ENCODE assay signal across 23 cellular contexts in the genomic region with DNA sequence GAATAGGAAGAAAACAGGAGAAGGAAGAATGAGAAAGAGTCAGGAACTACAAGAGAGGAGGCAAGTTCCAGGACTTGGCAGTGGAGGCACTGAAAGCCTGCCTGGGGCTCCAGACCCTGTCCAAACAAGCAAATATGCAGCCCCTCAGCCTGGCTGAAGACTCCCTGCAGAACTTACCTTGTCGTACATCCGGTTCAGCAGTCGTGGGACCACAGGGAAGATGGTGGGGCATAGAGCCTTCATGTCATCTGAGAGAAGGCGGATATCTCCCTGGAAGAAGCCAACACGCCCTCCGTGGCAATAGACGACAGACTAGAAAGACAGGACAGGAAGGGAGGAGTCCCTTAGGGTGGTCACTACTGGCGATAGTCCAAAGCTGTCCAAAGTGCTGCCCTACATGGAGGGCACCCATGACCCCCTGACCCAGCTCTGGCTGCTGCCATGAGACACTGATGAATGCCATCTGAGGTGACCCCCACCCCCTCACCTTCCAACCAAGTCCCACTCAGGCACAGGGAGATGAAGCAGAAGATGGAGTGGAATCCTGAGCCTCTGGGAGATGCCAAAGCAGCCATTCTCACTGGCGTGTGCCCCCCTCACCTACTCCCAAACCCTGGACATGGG. TPM values are rescaled to one million over a fixed set of nuclear protein-coding genes. Genes with fewer than 3 reads are reported as not detected.
A peak's percentile ranks its signal among the peaks of the same experiment; 100 is the strongest.
DNase-seq lines count a peak whose midpoint lies in the region; ATAC-seq and TF ChIP-seq lines count a peak whose summit lies in the region.
"Had no signal": no experiment of that assay in that cellular context is flagged by ENCODE, and none has a peak within 500 bp of the region (broad histone marks: within the 10 kb centered on the region; RNA-seq: fewer than 3 reads in every experiment).

No MANE protein-coding gene starts in this region.

- peaks cover 76% of the 10 kb centered on the region for H3K4me1 Mint-ChIP-seq in activated naive CD4-positive, alpha-beta T cell treated with anti-CD3 and anti-CD28 coated beads, Interleukin-2, amount 50 U/mL, for 24 hours
- H3K4me1 Mint-ChIP-seq in CD8-positive, alpha-beta memory T cell: peaks cover 68 to 94% (median 93%) of the 10 kb centered on the region in 3 donors

- H3K27ac Mint-ChIP-seq in activated naive CD4-positive, alpha-beta T cell treated with anti-CD3 and anti-CD28 coated beads, Interleukin-2, amount 50 U/mL, for 24 hours: peak overlapping the region; percentile 53
- peak overlapping the region; percentile 84 to 99 (median 94) for H3K27ac Mint-ChIP-seq in CD8-positive, alpha-beta memory T cell
- H3K27ac Mint-ChIP-seq: HFFc6 had no signal

- peaks cover 8% of the 10 kb centered on the region for H3K36me3 Mint-ChIP-seq in activated naive CD4-positive, alpha-beta T cell treated with anti-CD3 and anti-CD28 coated beads, Interleukin-2, amount 50 U/mL, for 24 hours
- peaks cover 0 to 51% (median 27%) of the 10 kb centered on the region in 3 donors for H3K36me3 Mint-ChIP-seq in CD8-positive, alpha-beta memory T cell

- no peaks in the 10 kb centered on the region for H3K9me3 Mint-ChIP-seq in activated naive CD4-positive, alpha-beta T cell treated with anti-CD3 and anti-CD28 coated beads, Interleukin-2, amount 50 U/mL, for 24 hours
- H3K9me3 Mint-ChIP-seq in CD8-positive, alpha-beta memory T cell: no peaks in the 10 kb centered on the region
- H3K9me3 Mint-ChIP-seq: HFFc6 had no signal

- H3K79me2 ChIP-seq in OCI-LY7 (ENCODE audit: insufficient read depth, low read depth, low read length): no peaks in the 10 kb centered on the region

- no peak overlapping the region for H2BK120ac ChIP-seq in neuronal stem cell (ENCODE audit: low read depth, low read length)

- no peak overlapping the region for H3K4me3 ChIP-seq in CD8-positive, alpha-beta memory T cell (ENCODE audit: low read length)
- H3K4me3 ChIP-seq in coronary artery: no peak overlapping the region
- H3K4me3 ChIP-seq in neuronal stem cell (ENCODE audit: low read length in 2 of 2): no peak overlapping the region
- no peak overlapping the region for H3K4me3 ChIP-seq in OCI-LY7 (ENCODE audit: low read depth, low read length, poor library complexity, severe bottlenecking)
- H3K4me3 ChIP-seq: A549 had no signal

- peaks cover 45% of the 10 kb centered on the region for H3K4me1 ChIP-seq in CD8-positive, alpha-beta memory T cell (ENCODE audit: insufficient read depth, low read length)
- H3K4me1 ChIP-seq in neuronal stem cell (ENCODE audit: control insufficient read depth in 2 of 2, insufficient read depth in 1 of 2, low read depth in 1 of 2, low read length in 2 of 2) (no peaks in the 10 kb centered on the region), OCI-LY7 (ENCODE audit: insufficient read depth, low read length, poor library complexity, severe bottlenecking) (no peaks in the 10 kb centered on the region)
- H3K4me1 ChIP-seq: A549 had no signal

- no peak for TF ChIP-seq CTCF in coronary artery (IDR thresholded peaks at IDR 0.05)
- TF ChIP-seq CTCF in OCI-LY7 (conservative IDR thresholded peaks at IDR 0.05; ENCODE audit: low read length): no peak

- no peaks in the 10 kb centered on the region for H3K27me3 ChIP-seq in CD8-positive, alpha-beta memory T cell (ENCODE audit: insufficient read depth, low read length, poor library complexity, severe bottlenecking)
- no peaks in the 10 kb centered on the region for H3K27me3 ChIP-seq in neuronal stem cell (ENCODE audit: control insufficient read depth in 3 of 3, insufficient read depth in 3 of 3, low read depth in 1 of 3, low read length in 3 of 3)

- peak overlapping the region; percentile 32 for H3K18ac ChIP-seq in neuronal stem cell (ENCODE audit: low read length)

- H3K4me2 ChIP-seq in neuronal stem cell (ENCODE audit: insufficient read depth, low read length, poor library complexity, severe bottlenecking) (no peak overlapping the region), OCI-LY7 (ENCODE audit: low read length) (no peak overlapping the region)
- H3K4me2 ChIP-seq: A549, KMS-11 had no signal

- CTCF ChIA-PET in CD8-positive, alpha-beta memory T cell (lab: Charles Lee): interaction anchor here (1.0 to 1.5 kb wide), 2 partner anchors 35 to 384 kb away, joined by 3 read pairs; no protein-coding TSS in a partner anchor
- CTCF ChIA-PET in OCI-LY7 (lab: Charles Lee; ENCODE audit: unreplicated experiment): no interaction called here

- H2AFZ ChIP-seq in neuronal stem cell (ENCODE audit: low read length): no peak overlapping the region
- H2AFZ ChIP-seq in OCI-LY7 (ENCODE audit: low read length): no peak overlapping the region

- no peak overlapping the region for H4K8ac ChIP-seq in neuronal stem cell (ENCODE audit: low read depth, low read length)

- H3K4me3 Mint-ChIP-seq in activated naive CD4-positive, alpha-beta T cell treated with anti-CD3 and anti-CD28 coated beads, Interleukin-2, amount 50 U/mL, for 24 hours: no peak overlapping the region
- peak overlapping the region; percentile 9 to 84 (median 47) for H3K4me3 Mint-ChIP-seq in CD8-positive, alpha-beta memory T cell
- H3K4me3 Mint-ChIP-seq: HFFc6 had no signal

- peak overlapping the region; percentile 42 for H3K14ac ChIP-seq in neuronal stem cell (ENCODE audit: low read length)

- no peaks in the 10 kb centered on the region for H3K9me3 ChIP-seq in CD8-positive, alpha-beta memory T cell (ENCODE audit: low read length)
- no peaks in the 10 kb centered on the region for H3K9me3 ChIP-seq in neuronal stem cell (replicated peaks in 1 of 2; ENCODE audit: control insufficient read depth in 2 of 2, insufficient read depth in 1 of 2, low read depth in 1 of 2, low read length in 2 of 2)
- H3K9me3 ChIP-seq in OCI-LY7 (ENCODE audit: low read length): no peaks in the 10 kb centered on the region
- H3K9me3 ChIP-seq: A549 had no signal

- no peak overlapping the region for H2BK12ac ChIP-seq in neuronal stem cell (ENCODE audit: low read length)

- no peak overlapping the region for H2AK5ac ChIP-seq in neuronal stem cell (ENCODE audit: low read depth, low read length)

- POLR2A ChIA-PET in CD8-positive, alpha-beta memory T cell (lab: Charles Lee): no interaction called here
- POLR2A ChIA-PET in OCI-LY7 (lab: Charles Lee): no interaction called here

- H3K27ac ChIP-seq in CD8-positive, alpha-beta memory T cell (ENCODE audit: low read depth, low read length): no peak overlapping the region
- H3K27ac ChIP-seq in coronary artery: no peak overlapping the region
- no peak overlapping the region for H3K27ac ChIP-seq in neuronal stem cell (replicated peaks; ENCODE audit: low read length)
- no peak overlapping the region for H3K27ac ChIP-seq in OCI-LY7 (ENCODE audit: low read depth, low read length, poor library complexity, severe bottlenecking)
- H3K27ac ChIP-seq: A549, HL-60, KMS-11, RWPE1 had no signal

- no peaks in the 10 kb centered on the region for H3K9me2 ChIP-seq in OCI-LY7 (ENCODE audit: insufficient read depth, low read length)

- H3K36me3 ChIP-seq in CD8-positive, alpha-beta memory T cell (ENCODE audit: insufficient read depth, low read length): peaks cover 6% of the 10 kb centered on the region
- no peaks in the 10 kb centered on the region for H3K36me3 ChIP-seq in neuronal stem cell (replicated peaks in 1 of 2; ENCODE audit: control insufficient read depth in 2 of 2, insufficient read depth in 2 of 2, low read length in 2 of 2)
- H3K36me3 ChIP-seq in OCI-LY7 (ENCODE audit: insufficient read depth, low read length): no peaks in the 10 kb centered on the region

- no peaks in the 10 kb centered on the region for H4K20me1 ChIP-seq in OCI-LY7 (ENCODE audit: insufficient read depth, low read length)

- H3K79me1 ChIP-seq in neuronal stem cell (ENCODE audit: low read depth, low read length): no peaks in the 10 kb centered on the region

- no peaks in the 10 kb centered on the region for H3K27me3 Mint-ChIP-seq in activated naive CD4-positive, alpha-beta T cell treated with anti-CD3 and anti-CD28 coated beads, Interleukin-2, amount 50 U/mL, for 24 hours
- no peaks in the 10 kb centered on the region for H3K27me3 Mint-ChIP-seq in CD8-positive, alpha-beta memory T cell

- H3K4ac ChIP-seq in neuronal stem cell (ENCODE audit: low read length): no peak overlapping the region

- ATAC-seq in HG03469 (IDR thresholded peaks at IDR 0.05; ENCODE audit: unreplicated experiment) (no peak), GM21717 (IDR thresholded peaks at IDR 0.05; ENCODE audit: unreplicated experiment) (no peak)
- ATAC-seq: A549, PC-3 had no signal

- H2BK5ac ChIP-seq in neuronal stem cell (ENCODE audit: low read length): no peak overlapping the region

- H3K23ac ChIP-seq in neuronal stem cell (ENCODE audit: low read depth, low read length, poor library complexity): no peak overlapping the region

- intact Hi-C loops in OCI-LY7 (cut with micrococcal nuclease; ENCODE audit: unreplicated experiment): no loop called here

- no peak for DNase-seq in activated naive CD4-positive, alpha-beta T cell treated with Interleukin-2 at 50 U/mL for 16 hours
- DNase-seq in CD8-positive, alpha-beta memory T cell: no peak
- DNase-seq in coronary artery (ENCODE audit: low spot score) (peak; percentile 38), neuronal stem cell (ENCODE audit: low spot score) (no peak), OCI-LY7 (ENCODE audit: low spot score) (no peak)
- DNase-seq: DMS 273 treated with DMSO at 0.1 percent for 48 hours, HFFc6, MV-4-11, NCI-H1694 treated with DMSO at 0.1 percent for 48 hours, NCI-H2227 treated with DMSO at 0.1 percent for 48 hours, NCI-H510A treated with DMSO at 0.1 percent for 48 hours, NCI-H82, PC-3, SIG-M5 had no signal

- no peak overlapping the region for H4K91ac ChIP-seq in neuronal stem cell (ENCODE audit: low read depth, low read length, poor library complexity)

- no peak overlapping the region for H2BK15ac ChIP-seq in neuronal stem cell (ENCODE audit: low read length)

- WGBS in neuronal stem cell (ENCODE audit: extremely low coverage in 2 of 2, insufficient read length in 2 of 2, insufficient replicate concordance in 1 of 2), 2 donors: no CpG with 5 or more reads among the region's 9 CpGs

- no peak overlapping the region for H3K9ac ChIP-seq in neuronal stem cell (ENCODE audit: low read depth, low read length, poor library complexity)
- H3K9ac ChIP-seq: KMS-11 had no signal

- no TSS peak for BruUV-seq in OCI-LY7 (replicated peaks; lab: Mats Ljungman, UMichigan)

RNA-seq across cellular contexts. Expression of a gene that starts 27.7 kb away (rescaled TPM):
- under 1 TPM in 1 of 2 experiments, not detected in 1; 0.53 TPM for total RNA-seq in CD8-positive, alpha-beta memory T cell
- 0.69 TPM for polyA plus RNA-seq in CD8-positive, alpha-beta memory T cell
- not detected for polyA plus RNA-seq in neuronal stem cell (2013, experiment 1 of 2)
- not detected for polyA plus RNA-seq in neuronal stem cell (2013, experiment 2 of 2)
- not detected in 2 replicates for total RNA-seq in OCI-LY7 (2014; rRNA removed; shearing (Covaris generic))
- not detected in 2 replicates for total RNA-seq in OCI-LY7 (2022)
- total RNA-seq: HFFc6, HT1080, PC-3 had no signal
- polyA plus RNA-seq: A549, BJ had no signal

RNA-seq across cellular contexts. Expression of a gene that starts 38.3 kb away (rescaled TPM):
- total RNA-seq in CD8-positive, alpha-beta memory T cell: 10 to 100 TPM; 21.8 to 22.7 TPM
- 20.7 TPM for polyA plus RNA-seq in CD8-positive, alpha-beta memory T cell
- 0.04 TPM for polyA plus RNA-seq in neuronal stem cell (2013, experiment 1 of 2)
- polyA plus RNA-seq in neuronal stem cell (2013, experiment 2 of 2): 0.07 TPM
- 0.39 TPM in 1 of 2 replicates, not detected in the other for total RNA-seq in OCI-LY7 (2014; rRNA removed; shearing (Covaris generic))
- not detected in 2 replicates for total RNA-seq in OCI-LY7 (2022)
- total RNA-seq: HFFc6 had no signal
- polyA plus RNA-seq: BJ had no signal

Comparison
In these comparisons a context has a peak if more than half of its experiments do, and no peak if none do; other contexts are left out.
1. RNA of a gene that starts 38.3 kb away (total RNA-seq): 21.8 to 22.7 TPM in CD8-positive, alpha-beta memory T cell; 0.39 TPM in OCI-LY7; every median in the first group is over 10 times any median in the second.